ENCODE assay signal across 1 cellular context in the genomic region with DNA sequence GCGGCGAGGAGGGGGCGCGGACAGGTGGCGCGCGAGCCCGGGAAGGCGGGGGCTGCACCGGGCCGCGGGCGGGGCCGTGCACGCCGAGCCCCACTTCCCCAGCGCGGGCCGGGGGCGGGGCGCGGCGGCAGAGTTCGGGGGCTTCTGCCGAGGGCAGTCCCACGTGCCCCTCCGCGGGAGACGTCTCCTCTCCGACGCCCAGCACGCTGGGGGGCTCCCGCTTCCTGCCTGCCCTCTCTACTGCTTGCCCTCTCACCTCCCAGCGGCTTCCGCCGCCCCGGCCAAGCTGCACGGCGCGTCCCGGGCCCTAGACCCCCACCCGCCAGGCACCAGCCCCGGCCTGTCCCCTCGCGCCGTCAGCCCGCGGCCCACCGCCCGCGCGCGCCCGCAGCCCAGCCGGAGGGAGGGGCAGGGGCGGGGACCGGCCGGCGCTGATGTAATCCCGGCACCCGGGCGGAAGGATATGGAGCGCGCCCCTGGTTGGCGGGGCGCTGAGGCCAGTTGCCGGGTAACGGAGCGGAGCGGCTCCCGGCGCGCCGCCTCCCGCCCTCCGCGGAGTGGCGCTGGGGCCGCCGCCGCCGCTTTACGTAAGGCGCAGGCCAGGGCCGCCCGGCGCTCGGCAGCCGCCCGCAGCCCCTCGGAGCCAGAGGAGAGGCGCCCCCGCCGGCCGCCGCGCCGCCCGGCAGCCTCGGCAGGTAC.
A peak's percentile ranks its signal among the peaks of the same experiment; 100 is the strongest.
TF ChIP-seq lines count a peak whose summit lies in the region.

A gene with protein sequence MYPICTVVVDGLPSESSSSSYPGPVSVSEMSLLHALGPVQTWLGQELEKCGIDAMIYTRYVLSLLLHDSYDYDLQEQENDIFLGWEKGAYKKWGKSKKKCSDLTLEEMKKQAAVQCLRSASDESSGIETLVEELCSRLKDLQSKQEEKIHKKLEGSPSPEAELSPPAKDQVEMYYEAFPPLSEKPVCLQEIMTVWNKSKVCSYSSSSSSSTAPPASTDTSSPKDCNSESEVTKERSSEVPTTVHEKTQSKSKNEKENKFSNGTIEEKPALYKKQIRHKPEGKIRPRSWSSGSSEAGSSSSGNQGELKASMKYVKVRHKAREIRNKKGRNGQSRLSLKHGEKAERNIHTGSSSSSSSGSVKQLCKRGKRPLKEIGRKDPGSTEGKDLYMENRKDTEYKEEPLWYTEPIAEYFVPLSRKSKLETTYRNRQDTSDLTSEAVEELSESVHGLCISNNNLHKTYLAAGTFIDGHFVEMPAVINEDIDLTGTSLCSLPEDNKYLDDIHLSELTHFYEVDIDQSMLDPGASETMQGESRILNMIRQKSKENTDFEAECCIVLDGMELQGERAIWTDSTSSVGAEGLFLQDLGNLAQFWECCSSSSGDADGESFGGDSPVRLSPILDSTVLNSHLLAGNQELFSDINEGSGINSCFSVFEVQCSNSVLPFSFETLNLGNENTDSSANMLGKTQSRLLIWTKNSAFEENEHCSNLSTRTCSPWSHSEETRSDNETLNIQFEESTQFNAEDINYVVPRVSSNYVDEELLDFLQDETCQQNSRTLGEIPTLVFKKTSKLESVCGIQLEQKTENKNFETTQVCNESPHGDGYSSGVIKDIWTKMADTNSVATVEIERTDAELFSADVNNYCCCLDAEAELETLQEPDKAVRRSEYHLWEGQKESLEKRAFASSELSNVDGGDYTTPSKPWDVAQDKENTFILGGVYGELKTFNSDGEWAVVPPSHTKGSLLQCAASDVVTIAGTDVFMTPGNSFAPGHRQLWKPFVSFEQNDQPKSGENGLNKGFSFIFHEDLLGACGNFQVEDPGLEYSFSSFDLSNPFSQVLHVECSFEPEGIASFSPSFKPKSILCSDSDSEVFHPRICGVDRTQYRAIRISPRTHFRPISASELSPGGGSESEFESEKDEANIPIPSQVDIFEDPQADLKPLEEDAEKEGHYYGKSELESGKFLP (N-terminal part only) (plus strand): TSS at position 581 of the 699 bp plus-strand sequence. CDS start 41,727 bp downstream, outside the sequence.

TF ChIP-seq in HepG2, 621 proteins besides CTCF, POLR2A, EP300 and RAD21 (continued from another document and continues in another):
- TF ChIP-seq, protein P1, sequence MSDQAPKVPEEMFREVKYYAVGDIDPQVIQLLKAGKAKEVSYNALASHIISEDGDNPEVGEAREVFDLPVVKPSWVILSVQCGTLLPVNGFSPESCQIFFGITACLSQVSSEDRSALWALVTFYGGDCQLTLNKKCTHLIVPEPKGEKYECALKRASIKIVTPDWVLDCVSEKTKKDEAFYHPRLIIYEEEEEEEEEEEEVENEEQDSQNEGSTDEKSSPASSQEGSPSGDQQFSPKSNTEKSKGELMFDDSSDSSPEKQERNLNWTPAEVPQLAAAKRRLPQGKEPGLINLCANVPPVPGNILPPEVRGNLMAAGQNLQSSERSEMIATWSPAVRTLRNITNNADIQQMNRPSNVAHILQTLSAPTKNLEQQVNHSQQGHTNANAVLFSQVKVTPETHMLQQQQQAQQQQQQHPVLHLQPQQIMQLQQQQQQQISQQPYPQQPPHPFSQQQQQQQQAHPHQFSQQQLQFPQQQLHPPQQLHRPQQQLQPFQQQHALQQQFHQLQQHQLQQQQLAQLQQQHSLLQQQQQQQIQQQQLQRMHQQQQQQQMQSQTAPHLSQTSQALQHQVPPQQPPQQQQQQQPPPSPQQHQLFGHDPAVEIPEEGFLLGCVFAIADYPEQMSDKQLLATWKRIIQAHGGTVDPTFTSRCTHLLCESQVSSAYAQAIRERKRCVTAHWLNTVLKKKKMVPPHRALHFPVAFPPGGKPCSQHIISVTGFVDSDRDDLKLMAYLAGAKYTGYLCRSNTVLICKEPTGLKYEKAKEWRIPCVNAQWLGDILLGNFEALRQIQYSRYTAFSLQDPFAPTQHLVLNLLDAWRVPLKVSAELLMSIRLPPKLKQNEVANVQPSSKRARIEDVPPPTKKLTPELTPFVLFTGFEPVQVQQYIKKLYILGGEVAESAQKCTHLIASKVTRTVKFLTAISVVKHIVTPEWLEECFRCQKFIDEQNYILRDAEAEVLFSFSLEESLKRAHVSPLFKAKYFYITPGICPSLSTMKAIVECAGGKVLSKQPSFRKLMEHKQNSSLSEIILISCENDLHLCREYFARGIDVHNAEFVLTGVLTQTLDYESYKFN (CRISPR knock-in tag; conservative IDR thresholded peaks at IDR 0.05) = peak; percentile 54
- TF ChIP-seq, protein P2, sequence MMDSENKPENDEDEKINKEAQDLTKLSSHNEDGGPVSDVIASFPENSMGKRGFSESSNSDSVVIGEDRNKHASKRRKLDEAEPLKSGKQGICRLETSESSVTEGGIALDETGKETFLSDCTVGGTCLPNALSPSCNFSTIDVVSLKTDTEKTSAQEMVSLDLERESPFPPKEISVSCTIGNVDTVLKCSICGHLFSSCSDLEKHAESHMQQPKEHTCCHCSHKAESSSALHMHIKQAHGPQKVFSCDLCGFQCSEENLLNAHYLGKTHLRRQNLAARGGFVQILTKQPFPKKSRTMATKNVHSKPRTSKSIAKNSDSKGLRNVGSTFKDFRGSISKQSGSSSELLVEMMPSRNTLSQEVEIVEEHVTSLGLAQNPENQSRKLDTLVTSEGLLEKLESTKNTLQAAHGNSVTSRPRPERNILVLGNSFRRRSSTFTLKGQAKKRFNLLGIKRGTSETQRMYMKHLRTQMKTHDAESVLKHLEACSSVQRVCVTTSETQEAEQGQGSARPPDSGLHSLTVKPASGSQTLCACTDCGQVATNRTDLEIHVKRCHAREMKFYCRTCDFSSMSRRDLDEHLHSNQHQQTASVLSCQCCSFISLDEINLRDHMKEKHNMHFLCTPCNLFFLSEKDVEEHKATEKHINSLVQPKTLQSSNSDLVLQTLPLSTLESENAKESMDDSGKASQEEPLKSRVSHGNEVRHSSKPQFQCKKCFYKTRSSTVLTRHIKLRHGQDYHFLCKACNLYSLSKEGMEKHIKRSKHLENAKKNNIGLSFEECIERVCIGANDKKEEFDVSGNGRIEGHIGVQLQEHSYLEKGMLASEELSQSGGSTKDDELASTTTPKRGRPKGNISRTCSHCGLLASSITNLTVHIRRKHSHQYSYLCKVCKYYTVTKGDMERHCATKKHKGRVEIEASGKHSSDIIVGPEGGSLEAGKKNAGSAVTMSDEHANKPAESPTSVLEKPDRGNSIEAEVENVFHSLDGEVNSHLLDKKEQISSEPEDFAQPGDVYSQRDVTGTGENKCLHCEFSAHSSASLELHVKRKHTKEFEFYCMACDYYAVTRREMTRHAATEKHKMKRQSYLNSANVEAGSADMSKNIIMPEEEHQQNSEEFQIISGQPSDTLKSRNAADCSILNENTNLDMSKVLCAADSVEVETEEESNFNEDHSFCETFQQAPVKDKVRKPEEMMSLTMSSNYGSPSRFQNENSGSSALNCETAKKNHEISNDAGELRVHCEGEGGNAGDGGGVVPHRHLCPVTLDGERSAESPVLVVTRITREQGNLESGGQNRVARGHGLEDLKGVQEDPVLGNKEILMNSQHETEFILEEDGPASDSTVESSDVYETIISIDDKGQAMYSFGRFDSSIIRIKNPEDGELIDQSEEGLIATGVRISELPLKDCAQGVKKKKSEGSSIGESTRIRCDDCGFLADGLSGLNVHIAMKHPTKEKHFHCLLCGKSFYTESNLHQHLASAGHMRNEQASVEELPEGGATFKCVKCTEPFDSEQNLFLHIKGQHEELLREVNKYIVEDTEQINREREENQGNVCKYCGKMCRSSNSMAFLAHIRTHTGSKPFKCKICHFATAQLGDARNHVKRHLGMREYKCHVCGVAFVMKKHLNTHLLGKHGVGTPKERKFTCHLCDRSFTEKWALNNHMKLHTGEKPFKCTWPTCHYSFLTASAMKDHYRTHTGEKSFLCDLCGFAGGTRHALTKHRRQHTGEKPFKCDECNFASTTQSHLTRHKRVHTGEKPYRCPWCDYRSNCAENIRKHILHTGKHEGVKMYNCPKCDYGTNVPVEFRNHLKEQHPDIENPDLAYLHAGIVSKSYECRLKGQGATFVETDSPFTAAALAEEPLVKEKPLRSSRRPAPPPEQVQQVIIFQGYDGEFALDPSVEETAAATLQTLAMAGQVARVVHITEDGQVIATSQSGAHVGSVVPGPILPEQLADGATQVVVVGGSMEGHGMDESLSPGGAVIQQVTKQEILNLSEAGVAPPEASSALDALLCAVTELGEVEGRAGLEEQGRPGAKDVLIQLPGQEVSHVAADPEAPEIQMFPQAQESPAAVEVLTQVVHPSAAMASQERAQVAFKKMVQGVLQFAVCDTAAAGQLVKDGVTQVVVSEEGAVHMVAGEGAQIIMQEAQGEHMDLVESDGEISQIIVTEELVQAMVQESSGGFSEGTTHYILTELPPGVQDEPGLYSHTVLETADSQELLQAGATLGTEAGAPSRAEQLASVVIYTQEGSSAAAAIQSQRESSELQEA (CRISPR knock-in tag; IDR thresholded peaks at IDR 0.05; ENCODE audit: not compliant biosample characterization) = no peak
- peak; percentile 83; the same call in 1 of the 2 replicates for TF ChIP-seq SIN3A (IDR thresholded peaks at IDR 0.05; ENCODE audit: borderline replicate concordance, low read depth, low read length)
- TF ChIP-seq, protein P3, sequence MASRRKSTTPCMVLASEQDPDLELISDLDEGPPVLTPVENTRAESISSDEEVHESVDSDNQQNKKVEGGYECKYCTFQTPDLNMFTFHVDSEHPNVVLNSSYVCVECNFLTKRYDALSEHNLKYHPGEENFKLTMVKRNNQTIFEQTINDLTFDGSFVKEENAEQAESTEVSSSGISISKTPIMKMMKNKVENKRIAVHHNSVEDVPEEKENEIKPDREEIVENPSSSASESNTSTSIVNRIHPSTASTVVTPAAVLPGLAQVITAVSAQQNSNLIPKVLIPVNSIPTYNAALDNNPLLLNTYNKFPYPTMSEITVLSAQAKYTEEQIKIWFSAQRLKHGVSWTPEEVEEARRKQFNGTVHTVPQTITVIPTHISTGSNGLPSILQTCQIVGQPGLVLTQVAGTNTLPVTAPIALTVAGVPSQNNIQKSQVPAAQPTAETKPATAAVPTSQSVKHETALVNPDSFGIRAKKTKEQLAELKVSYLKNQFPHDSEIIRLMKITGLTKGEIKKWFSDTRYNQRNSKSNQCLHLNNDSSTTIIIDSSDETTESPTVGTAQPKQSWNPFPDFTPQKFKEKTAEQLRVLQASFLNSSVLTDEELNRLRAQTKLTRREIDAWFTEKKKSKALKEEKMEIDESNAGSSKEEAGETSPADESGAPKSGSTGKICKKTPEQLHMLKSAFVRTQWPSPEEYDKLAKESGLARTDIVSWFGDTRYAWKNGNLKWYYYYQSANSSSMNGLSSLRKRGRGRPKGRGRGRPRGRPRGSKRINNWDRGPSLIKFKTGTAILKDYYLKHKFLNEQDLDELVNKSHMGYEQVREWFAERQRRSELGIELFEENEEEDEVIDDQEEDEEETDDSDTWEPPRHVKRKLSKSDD (CRISPR knock-in tag; IDR thresholded peaks at IDR 0.05; ENCODE audit: low read depth) = no peak
- TF ChIP-seq, protein P4, sequence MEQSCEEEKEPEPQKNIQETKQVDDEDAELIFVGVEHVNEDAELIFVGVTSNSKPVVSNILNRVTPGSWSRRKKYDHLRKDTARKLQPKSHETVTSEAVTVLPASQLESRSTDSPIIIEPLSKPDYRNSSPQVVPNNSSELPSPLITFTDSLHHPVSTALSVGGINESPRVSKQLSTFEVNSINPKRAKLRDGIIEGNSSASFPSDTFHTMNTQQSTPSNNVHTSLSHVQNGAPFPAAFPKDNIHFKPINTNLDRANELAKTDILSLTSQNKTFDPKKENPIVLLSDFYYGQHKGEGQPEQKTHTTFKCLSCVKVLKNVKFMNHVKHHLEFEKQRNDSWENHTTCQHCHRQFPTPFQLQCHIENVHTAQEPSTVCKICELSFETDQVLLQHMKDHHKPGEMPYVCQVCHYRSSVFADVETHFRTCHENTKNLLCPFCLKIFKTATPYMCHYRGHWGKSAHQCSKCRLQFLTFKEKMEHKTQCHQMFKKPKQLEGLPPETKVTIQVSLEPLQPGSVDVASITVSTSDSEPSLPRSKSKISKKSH (CRISPR knock-in tag; IDR thresholded peaks at IDR 0.05; ENCODE audit: borderline replicate concordance) = no peak; the same call in 1 of the 2 replicates
- TF ChIP-seq, protein P5, sequence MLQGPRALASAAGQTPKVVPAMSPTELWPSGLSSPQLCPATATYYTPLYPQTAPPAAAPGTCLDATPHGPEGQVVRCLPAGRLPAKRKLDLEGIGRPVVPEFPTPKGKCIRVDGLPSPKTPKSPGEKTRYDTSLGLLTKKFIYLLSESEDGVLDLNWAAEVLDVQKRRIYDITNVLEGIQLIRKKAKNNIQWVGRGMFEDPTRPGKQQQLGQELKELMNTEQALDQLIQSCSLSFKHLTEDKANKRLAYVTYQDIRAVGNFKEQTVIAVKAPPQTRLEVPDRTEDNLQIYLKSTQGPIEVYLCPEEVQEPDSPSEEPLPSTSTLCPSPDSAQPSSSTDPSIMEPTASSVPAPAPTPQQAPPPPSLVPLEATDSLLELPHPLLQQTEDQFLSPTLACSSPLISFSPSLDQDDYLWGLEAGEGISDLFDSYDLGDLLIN (CRISPR knock-in tag; IDR thresholded peaks at IDR 0.05; ENCODE audit: borderline replicate concordance) = no peak
- TF ChIP-seq ZNF562 (CRISPR knock-in tag; IDR thresholded peaks at IDR 0.05; ENCODE audit: borderline replicate concordance) = no peak
- TF ChIP-seq NKX3-1 (CRISPR knock-in tag; IDR thresholded peaks at IDR 0.05) = no peak
- peak; percentile 65 for TF ChIP-seq KDM2A (CRISPR knock-in tag; IDR thresholded peaks at IDR 0.05; ENCODE audit: borderline replicate concordance, low read depth)
- TF ChIP-seq, protein P6, sequence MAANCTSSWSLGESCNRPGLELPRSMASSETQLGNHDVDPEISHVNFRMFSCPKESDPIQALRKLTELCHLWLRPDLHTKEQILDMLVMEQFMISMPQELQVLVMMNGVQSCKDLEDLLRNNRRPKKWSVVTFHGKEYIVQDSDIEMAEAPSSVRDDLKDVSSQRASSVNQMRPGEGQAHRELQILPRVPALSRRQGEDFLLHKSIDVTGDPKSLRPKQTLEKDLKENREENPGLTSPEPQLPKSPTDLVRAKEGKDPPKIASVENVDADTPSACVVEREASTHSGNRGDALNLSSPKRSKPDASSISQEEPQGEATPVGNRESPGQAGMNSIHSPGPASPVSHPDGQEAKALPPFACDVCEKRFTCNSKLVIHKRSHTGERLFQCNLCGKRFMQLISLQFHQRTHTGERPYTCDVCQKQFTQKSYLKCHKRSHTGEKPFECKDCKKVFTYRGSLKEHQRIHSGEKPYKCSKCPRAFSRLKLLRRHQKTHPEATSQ (CRISPR knock-in tag; IDR thresholded peaks at IDR 0.05; ENCODE audit: borderline replicate concordance) = no peak
- TF ChIP-seq ZNF326 (CRISPR knock-in tag; IDR thresholded peaks at IDR 0.05; ENCODE audit: borderline replicate concordance) = no peak
- TF ChIP-seq, protein P7, sequence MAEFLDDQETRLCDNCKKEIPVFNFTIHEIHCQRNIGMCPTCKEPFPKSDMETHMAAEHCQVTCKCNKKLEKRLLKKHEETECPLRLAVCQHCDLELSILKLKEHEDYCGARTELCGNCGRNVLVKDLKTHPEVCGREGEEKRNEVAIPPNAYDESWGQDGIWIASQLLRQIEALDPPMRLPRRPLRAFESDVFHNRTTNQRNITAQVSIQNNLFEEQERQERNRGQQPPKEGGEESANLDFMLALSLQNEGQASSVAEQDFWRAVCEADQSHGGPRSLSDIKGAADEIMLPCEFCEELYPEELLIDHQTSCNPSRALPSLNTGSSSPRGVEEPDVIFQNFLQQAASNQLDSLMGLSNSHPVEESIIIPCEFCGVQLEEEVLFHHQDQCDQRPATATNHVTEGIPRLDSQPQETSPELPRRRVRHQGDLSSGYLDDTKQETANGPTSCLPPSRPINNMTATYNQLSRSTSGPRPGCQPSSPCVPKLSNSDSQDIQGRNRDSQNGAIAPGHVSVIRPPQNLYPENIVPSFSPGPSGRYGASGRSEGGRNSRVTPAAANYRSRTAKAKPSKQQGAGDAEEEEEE (CRISPR knock-in tag; IDR thresholded peaks at IDR 0.05; ENCODE audit: borderline replicate concordance) = no peak
- peak; percentile 61 for TF ChIP-seq MEIS2 (CRISPR knock-in tag; IDR thresholded peaks at IDR 0.05)
- TF ChIP-seq ZSCAN9 (CRISPR knock-in tag; IDR thresholded peaks at IDR 0.05; ENCODE audit: borderline replicate concordance) = no peak
- TF ChIP-seq KMT2A (CRISPR knock-in tag; IDR thresholded peaks at IDR 0.05) = peak; percentile 27; the same call in 1 of the 2 replicates
- no peak for TF ChIP-seq ZNF3 (CRISPR knock-in tag; IDR thresholded peaks at IDR 0.05)
